13 cellular contexts compared by ENCODE assay signal in the genomic region with DNA sequence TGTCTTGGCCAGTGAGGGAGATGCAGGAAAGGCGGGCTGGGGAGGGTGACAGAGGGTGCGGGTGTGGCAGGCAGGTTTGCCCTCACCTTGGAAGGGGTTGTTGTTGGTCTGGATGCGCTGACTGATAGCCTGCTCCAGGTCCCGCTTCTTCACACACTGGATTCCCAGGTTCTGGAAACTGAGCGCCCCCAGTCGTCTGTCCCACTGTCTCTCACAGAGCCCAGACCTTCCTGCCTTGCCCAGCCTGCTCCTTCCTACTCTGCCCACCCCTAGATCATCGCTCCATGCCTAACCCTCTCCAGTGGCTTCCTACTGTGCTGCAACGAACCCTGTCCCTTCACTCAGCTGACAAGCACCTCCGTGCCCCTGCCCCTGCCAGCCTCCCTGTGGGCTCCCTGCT. TPM values are rescaled to one million over a fixed set of nuclear protein-coding genes. Genes with fewer than 3 reads are reported as not detected.
DNase-seq lines count a peak whose midpoint lies in the region; ATAC-seq and TF ChIP-seq lines count a peak whose summit lies in the region.
"Had no signal": no experiment of that assay in that cellular context is flagged by ENCODE, and none has a peak within 500 bp of the region (broad histone marks: within the 10 kb centered on the region; RNA-seq: fewer than 3 reads in every experiment).

No MANE protein-coding gene starts in this region.

- H3K9me3 ChIP-seq in esophagus muscularis mucosa: no peaks in the 10 kb centered on the region
- H3K9me3 ChIP-seq: BLaER1, testis had no signal

- H3K36me3 ChIP-seq in esophagus muscularis mucosa: peaks cover 63 to 69% (median 68%) of the 10 kb centered on the region in 4 donors

- 91% methylated on average over 9 of the region's 9 CpGs for WGBS in esophagus muscularis mucosa
- 88 to 93% methylated on average over 9 of the region's 9 CpGs for WGBS in lower leg skin, 2 donors

- ATAC-seq in T-cell (replicated peaks in 1 of 4): no peak
- no peak for ATAC-seq in GM18498 (IDR thresholded peaks at IDR 0.05; ENCODE audit: unreplicated experiment)
- ATAC-seq: foreskin keratinocyte had no signal

- H3K9me3 Mint-ChIP-seq in CD14-positive monocyte (no peaks in the 10 kb centered on the region), T-cell (no peaks in the 10 kb centered on the region)

- TF ChIP-seq POLR2A in esophagus muscularis mucosa (IDR thresholded peaks at IDR 0.05; ENCODE audit: low read depth) (no peak), lower leg skin (IDR thresholded peaks at IDR 0.05) (no peak)

- peak overlapping the region in 3 of 4 donors; percentile 40 to 98 (median 96) for H3K27ac ChIP-seq in esophagus muscularis mucosa (replicated peaks in 1 of 4)
- H3K27ac ChIP-seq: BLaER1, foreskin keratinocyte, testis had no signal

- H3K36me3 Mint-ChIP-seq in CD14-positive monocyte: peaks cover 59 to 62% of the 10 kb centered on the region in 2 donors
- H3K36me3 Mint-ChIP-seq in T-cell: peaks cover 44% of the 10 kb centered on the region

- H3K4me1 Mint-ChIP-seq in CD14-positive monocyte (peaks cover 23% of the 10 kb centered on the region), T-cell (peaks cover 50 to 54% (median 54%) of the 10 kb centered on the region in 3 donors)

- TF ChIP-seq EP300 in esophagus muscularis mucosa (IDR thresholded peaks at IDR 0.05): no peak

- DNase-seq in CD14-positive monocyte (ENCODE audit: low spot score) (no peak), T-cell (no peak), esophagus muscularis mucosa (ENCODE audit: extremely low spot score) (no peak), NCI-H446 (lab: John Stamatoyannopoulos, UW) (no peak), lower leg skin (ENCODE audit: low spot score in 2 of 2) (no peak)
- DNase-seq: activated CD4-positive, alpha-beta T cell treated with anti-CD3 and anti-CD28 coated beads, Interleukin-2, amount 50 U/mL, for 1 hour; anterior cingulate cortex; foreskin keratinocyte; MV-4-11; NCI-H2227 treated with DMSO at 0.1 percent for 48 hours; testis had no signal

- H3K4me3 ChIP-seq in esophagus muscularis mucosa (no peak overlapping the region), lower leg skin (ENCODE audit: low read depth, poor library complexity, severe bottlenecking) (no peak overlapping the region)
- H3K4me3 ChIP-seq: BLaER1, testis had no signal

- TF ChIP-seq CTCF in CD14-positive monocyte (IDR thresholded peaks at IDR 0.05) (no peak), esophagus muscularis mucosa (IDR thresholded peaks at IDR 0.05) (no peak), lower leg skin (IDR thresholded peaks at IDR 0.05) (no peak)

- POLR2A ChIA-PET in T-cell (lab: Charles Lee): interaction anchor here in 1 of 2 donors (1.8 kb wide), 1 partner anchor 18 kb away, joined by 5 read pairs; no protein-coding TSS in a partner anchor

- H3K27me3 ChIP-seq in esophagus muscularis mucosa: no peaks in the 10 kb centered on the region
- H3K27me3 ChIP-seq: BLaER1, foreskin keratinocyte, testis had no signal

- CTCF ChIA-PET in T-cell (lab: Charles Lee): no interaction called here

- no peak overlapping the region for H3K4me3 Mint-ChIP-seq in CD14-positive monocyte
- peak overlapping the region; percentile 44 to 87 (median 68) for H3K4me3 Mint-ChIP-seq in T-cell

- intact Hi-C loops in CD14-positive monocyte (cut with micrococcal nuclease): loop anchor here in 1 of 2 donors (5.0 kb wide), 1 partner anchor 33 kb away; no protein-coding TSS in a partner anchor
- intact Hi-C loops in esophagus muscularis mucosa (cut with DNase I): no loop called here
- intact Hi-C loops in lower leg skin (cut with DNase I; ENCODE audit: low total_unique reads): no loop called here

- H3K27ac Mint-ChIP-seq in CD14-positive monocyte: peak overlapping the region in 5 of 7 donors; percentile 38 to 83 (median 76)
- H3K27ac Mint-ChIP-seq in T-cell: peak overlapping the region; percentile 52 to 69

- H3K27me3 Mint-ChIP-seq in CD14-positive monocyte (ENCODE audit: low read depth in 3 of 3) (peaks cover 0 to 3% (median 0%) of the 10 kb centered on the region in 3 donors), T-cell (no peaks in the 10 kb centered on the region)

- peaks cover 38 to 54% (median 45%) of the 10 kb centered on the region in 4 donors for H3K4me1 ChIP-seq in esophagus muscularis mucosa
- H3K4me1 ChIP-seq: foreskin keratinocyte had no signal

RNA-seq across cellular contexts. Expression of gene RELA, which starts 2.7 kb away (rescaled TPM):
- polyA plus RNA-seq in CD14-positive monocyte: 10 to 100 TPM; 21.3 to 30.9 TPM
- total RNA-seq in T-cell: 100 to 1,000 TPM; 155 to 302 (median 172) TPM
- total RNA-seq in esophagus muscularis mucosa: 10 to 100 TPM; 51.5 to 84.6 (median 82.1) TPM
- total RNA-seq in lower leg skin: 10 to 100 TPM; 61.9 to 73.5 (median 67.5) TPM

RNA-seq across cellular contexts. Expression of gene SIPA1, which starts 22.1 kb away (rescaled TPM):
- 10 to 100 TPM; 83.4 to 86.5 TPM for polyA plus RNA-seq in CD14-positive monocyte
- 100 to 1,000 TPM; 179 to 285 (median 200) TPM for total RNA-seq in T-cell
- 10 to 100 TPM; 40.7 to 56.3 (median 45.8) TPM for total RNA-seq in esophagus muscularis mucosa
- 10 to 100 TPM; 25.3 to 34.4 (median 28.6) TPM for total RNA-seq in lower leg skin

RNA-seq across cellular contexts. Expression of gene PCNX3, which starts 44.5 kb away (rescaled TPM):
- polyA plus RNA-seq in CD14-positive monocyte: 1 to 10 TPM in 1 of 2 donors, under 1 TPM in 1; 0.58 to 1.7 TPM
- total RNA-seq in T-cell: 10 to 100 TPM; 54.2 to 74.7 (median 66.8) TPM
- 10 to 100 TPM; 21.4 to 43.1 (median 27.1) TPM for total RNA-seq in esophagus muscularis mucosa
- total RNA-seq in lower leg skin: 10 to 100 TPM; 24.1 to 44.1 (median 34.4) TPM

RNA-seq across cellular contexts. Expression of gene MAP3K11, which starts 46.0 kb away (rescaled TPM):
- polyA plus RNA-seq in CD14-positive monocyte: 10 to 100 TPM; 20.8 to 32.0 TPM
- total RNA-seq in T-cell (100 to 1,000 TPM in 2 of 5 donors, 10 to 100 TPM in 3; 60.8 to 110 (median 84.0) TPM), esophagus muscularis mucosa (10 to 100 TPM; 29.9 to 41.7 (median 37.6) TPM), lower leg skin (10 to 100 TPM; 31.6 to 40.0 (median 39.1) TPM)

RNA-seq across cellular contexts. Expression of gene KAT5, which starts 52.0 kb away (rescaled TPM):
- 10 to 100 TPM; 32.5 to 33.1 TPM for polyA plus RNA-seq in CD14-positive monocyte
- 100 to 1,000 TPM in 4 of 5 donors, 10 to 100 TPM in 1; 99.9 to 111 (median 104) TPM for total RNA-seq in T-cell
- 10 to 100 TPM; 66.4 to 77.1 (median 68.3) TPM for total RNA-seq in esophagus muscularis mucosa
- 10 to 100 TPM; 68.9 to 96.0 (median 85.7) TPM for total RNA-seq in lower leg skin

Comparison
In these comparisons a context has a peak if more than half of its experiments do, and no peak if none do; other contexts are left out.
1. H3K4me3 Mint-ChIP-seq: peak in T-cell (3 of 3); none in CD14-positive monocyte (0 of 2).